ENCODE assay signal across 8 cellular contexts in the genomic region with DNA sequence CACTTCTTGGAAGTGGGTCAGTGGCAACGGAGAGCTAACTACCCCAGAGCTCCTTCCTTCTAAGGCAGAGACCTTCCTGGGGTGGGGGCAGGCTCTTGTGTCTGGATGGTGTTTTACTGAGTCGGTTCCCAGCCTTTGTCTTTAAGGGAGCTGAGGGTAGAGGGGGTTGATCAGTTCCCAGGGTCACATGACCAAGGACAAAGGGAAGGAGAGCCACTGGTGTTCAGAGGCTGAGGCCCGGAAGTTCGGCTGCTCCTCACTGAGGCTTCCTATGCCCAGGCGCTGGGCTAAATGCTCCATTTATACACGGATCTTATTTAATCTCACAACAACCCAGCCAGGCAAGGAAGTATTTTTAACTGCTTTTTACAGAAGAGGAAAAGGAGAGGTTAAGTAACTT. TPM values are rescaled to one million over a fixed set of nuclear protein-coding genes. Genes with fewer than 3 reads are reported as not detected.
DNase-seq lines count a peak whose midpoint lies in the region; ATAC-seq and TF ChIP-seq lines count a peak whose summit lies in the region.

No MANE protein-coding gene starts in this region.

- no peaks in the 10 kb centered on the region for H3K9me3 ChIP-seq in duodenal mucosa (ENCODE audit: control insufficient read depth in 1 of 2, low read length in 2 of 2)
- H3K9me3 ChIP-seq in lung (ENCODE audit: control insufficient read depth in 2 of 2, insufficient read depth in 1 of 2, low read length in 1 of 2): no peaks in the 10 kb centered on the region
- H3K9me3 ChIP-seq in testis: no peaks in the 10 kb centered on the region

- 39 to 56% methylated on average over 6 of the region's 6 CpGs for WGBS in lung, 2 donors
- WGBS in testis, 2 donors: 10 to 28% methylated on average over 3 to 6 of the region's 6 CpGs

- H3K27ac ChIP-seq in duodenal mucosa (ENCODE audit: low read depth, low read length) (no peak overlapping the region), lung (ENCODE audit: low read depth in 1 of 2, low read length in 1 of 2) (peak overlapping the region; percentile 14 to 38), testis (peak overlapping the region; percentile 27 to 67)

- no peak for TF ChIP-seq POLR2A in testis (IDR thresholded peaks at IDR 0.05)

- no peak for TF ChIP-seq CTCF in lung (IDR thresholded peaks at IDR 0.05; ENCODE audit: control extremely low read depth, extremely low read depth)
- no peak for TF ChIP-seq CTCF in testis (IDR thresholded peaks at IDR 0.05)

- no peak for ATAC-seq in lung (ENCODE audit: insufficient read depth, low FRiP score)

- H3K9ac ChIP-seq in duodenal mucosa (ENCODE audit: low read depth in 1 of 2, low read length in 2 of 2): no peak overlapping the region

- intact Hi-C loops in testis (cut with DNase I; ENCODE audit: low total_unique reads): no loop called here

- H3K4me3 ChIP-seq in duodenal mucosa (ENCODE audit: low read depth in 1 of 2, low read length in 2 of 2) (peak overlapping the region; percentile 39 to 55), lung (no peak overlapping the region), testis (peak overlapping the region; percentile 42 to 60)

- DNase-seq in NCI-H510A (lab: John Stamatoyannopoulos, UW): peak; percentile 37
- no peak for DNase-seq in NCI-H510A treated with DMSO at 0.1 percent for 48 hours (lab: John Stamatoyannopoulos, UW)
- no peak for DNase-seq in lung (ENCODE audit: low spot score)
- peak; percentile 68 for DNase-seq in testis
- DNase-seq in cerebellar cortex (ENCODE audit: low spot score): no peak
- DNase-seq in NCI-H2029 (lab: John Stamatoyannopoulos, UW): no peak
- no peak for DNase-seq in NCI-H1930 (lab: John Stamatoyannopoulos, UW)

- H3K27me3 ChIP-seq in duodenal mucosa (ENCODE audit: control insufficient read depth in 1 of 2, insufficient read depth in 2 of 2, low read length in 2 of 2) (no peaks in the 10 kb centered on the region), lung (ENCODE audit: control insufficient read depth, insufficient read depth) (no peaks in the 10 kb centered on the region), testis (no peaks in the 10 kb centered on the region)

- H3K4me1 ChIP-seq in duodenal mucosa (ENCODE audit: control insufficient read depth in 1 of 2, insufficient read depth in 2 of 2, low read length in 2 of 2) (peaks cover 13 to 26% of the 10 kb centered on the region in 2 donors), lung (ENCODE audit: control insufficient read depth in 2 of 2, insufficient read depth in 2 of 2, low read length in 2 of 2) (peaks cover 0 to 9% of the 10 kb centered on the region in 2 donors), testis (peaks cover 10% of the 10 kb centered on the region)

- peaks cover 15 to 32% of the 10 kb centered on the region in 2 donors for H3K36me3 ChIP-seq in duodenal mucosa (ENCODE audit: control insufficient read depth in 1 of 2, insufficient read depth in 2 of 2, low read length in 2 of 2)
- H3K36me3 ChIP-seq in lung (ENCODE audit: control insufficient read depth in 2 of 2, insufficient read depth in 2 of 2, low read length in 2 of 2): peaks cover 0 to 12% of the 10 kb centered on the region in 2 donors
- no peaks in the 10 kb centered on the region for H3K36me3 ChIP-seq in testis (ENCODE audit: low read depth, missing control alignments)

RNA-seq across cellular contexts. Expression of a gene that starts 21.0 kb away (rescaled TPM):
- total RNA-seq in lung (10 to 100 TPM; 10.7 to 20.5 TPM), testis (1 to 10 TPM; 2.0 to 2.3 TPM)
- polyA plus RNA-seq in lung (1 to 10 TPM; 3.1 to 4.7 TPM), testis (ENCODE audit: insufficient read depth, low read depth, low replicate concordance) (2.6 TPM)

Comparison
In these comparisons a context has a peak if more than half of its experiments do, and no peak if none do; other contexts are left out.
1. DNase-seq: peak in NCI-H510A (single experiment) and testis (single experiment); none in NCI-H510A treated with DMSO at 0.1 percent for 48 hours (single experiment), lung (single experiment), cerebellar cortex (single experiment), NCI-H2029 (single experiment) and NCI-H1930 (0 of 2).